40 cellular contexts compared by ENCODE assay signal in genomic region chr13:96935971-96936370, GRCh38. TPM values are rescaled to one million over a fixed set of nuclear protein-coding genes. Genes with fewer than 3 reads are reported as not detected.
"Had no signal": no experiment of that assay in that cellular context is flagged by ENCODE, and none has a peak within 500 bp of the region (broad histone marks: within the 10 kb centered on the region; RNA-seq: fewer than 3 reads in every experiment).

No MANE protein-coding gene starts in this region.

- DNase-seq: activated B cell treated with CpG ODN at 0.5 μM for 24 hours; activated CD4-positive, alpha-beta memory T cell treated with anti-CD3 and anti-CD28 coated beads for 36 hours; activated CD4-positive, alpha-beta T cell treated with anti-CD3 and anti-CD28 coated beads for 4 hours; activated CD4-positive, alpha-beta T cell treated with anti-CD3 and anti-CD28 coated beads, Interleukin-2, amount 10 ng/mL, durations not matched to agents 24 days and 14 days; activated CD4-positive, alpha-beta T cell treated with anti-CD3 and anti-CD28 coated beads, Interleukin-2, amount 50 U/mL, for 1 hour; activated CD4-positive, alpha-beta T cell treated with anti-CD3 and anti-CD28 coated beads, Interleukin-2, amount 50 U/mL, for 4 hours; activated CD4-positive, CD25-positive, alpha-beta regulatory T cell treated with anti-CD3 and anti-CD28 coated beads, Interleukin-2, amount 50 U/mL, for 72 hours; activated CD8-positive, alpha-beta memory T cell treated with anti-CD3 and anti-CD28 coated beads, Interleukin-2, amount 50 U/mL, for 4 hours; activated CD8-positive, alpha-beta T cell treated with anti-CD3 and anti-CD28 coated beads for 36 hours; activated effector memory CD4-positive, alpha-beta T cell treated with anti-CD3 and anti-CD28 coated beads, Interleukin-2, amount 50 U/mL, for 16 hours; activated gamma-delta T cell treated with Interleukin-2 at 50 U/mL for 16 hours; activated naive CD4-positive, alpha-beta T cell; activated naive CD4-positive, alpha-beta T cell treated with anti-CD3 and anti-CD28 coated beads for 36 hours; activated naive CD4-positive, alpha-beta T cell treated with anti-CD3 and anti-CD28 coated beads, Interleukin-2, amount 50 U/mL, for 16 hours; activated naive CD8-positive, alpha-beta T cell treated with anti-CD3 and anti-CD28 coated beads for 36 hours; activated T-cell treated with anti-CD3 and anti-CD28 coated beads for 4 hours; activated T-cell treated with anti-CD3 and anti-CD28 coated beads, Interleukin-2, amount 50 U/mL, for 1 hour; activated T-cell treated with anti-CD3 and anti-CD28 coated beads, Interleukin-2, amount 50 U/mL, for 4 hours; activated T-cell treated with anti-CD3 and anti-CD28 coated beads, Interleukin-2, amount 50 U/mL, for 72 hours; adrenal gland; amniotic stem cell; anterior cingulate cortex; caudate nucleus; cerebellar nuclear complex; T-helper 1 cell; T-helper 2 cell; T-helper 9 cell had no signal

- H3K9me3 ChIP-seq: adrenal gland, ascending aorta had no signal

- H3K36me3 Mint-ChIP-seq: activated CD4-positive, alpha-beta memory T cell treated with anti-CD3 and anti-CD28 coated beads for 36 hours; activated naive CD4-positive, alpha-beta T cell treated with anti-CD3 and anti-CD28 coated beads, Interleukin-2, amount 50 U/mL, for 72 hours; activated naive CD8-positive, alpha-beta T cell treated with anti-CD3 and anti-CD28 coated beads for 36 hours; brain had no signal

- H3K4me1 ChIP-seq: adrenal gland, ascending aorta had no signal

- H3K4me3 Mint-ChIP-seq: activated B cell treated with CpG ODN at 0.5 μM for 24 hours; activated CD4-positive, alpha-beta memory T cell treated with anti-CD3 and anti-CD28 coated beads for 36 hours; activated CD4-positive, alpha-beta T cell treated with anti-CD3 and anti-CD28 coated beads, Interleukin-2, amount 10 ng/mL, durations not matched to agents 24 days and 14 days; activated CD8-positive, alpha-beta T cell treated with anti-CD3 and anti-CD28 coated beads for 36 hours; activated naive CD4-positive, alpha-beta T cell treated with anti-CD3 and anti-CD28 coated beads for 36 hours; activated naive CD8-positive, alpha-beta T cell treated with anti-CD3 and anti-CD28 coated beads for 36 hours; activated T-cell treated with anti-CD3 and anti-CD28 coated beads, Interleukin-2, amount 50 U/mL, for 4 hours; activated T-cell treated with anti-CD3 and anti-CD28 coated beads, Interleukin-2, amount 50 U/mL, for 72 hours; activated T-helper 1 cell treated with anti-CD3 and anti-CD28 coated beads, Interleukin-12 subunit alpha, Interleukin-12 subunit beta, Interleukin-2, Interleukin-4 antibody, amounts not matched to agents 30 ng/mL and 10 ng/mL and 1 ng/mL, durations not matched to agents 14 hours and 24 hours and 36 hours; activated T-helper 17 cell treated with anti-CD3 and anti-CD28 coated beads, Interleukin-2, amount 50 U/mL, for 72 hours; brain; central memory CD8-positive, alpha-beta T cell; T-helper 1 cell treated with Interleukin-12 subunit alpha and Interleukin-12 subunit beta and Interleukin-4 antibody, amounts not matched to agents 30 μg/mL and 1 μg/mL, for 36 hours; T-helper 2 cell treated with Interferon-gamma antibody and Interleukin-4, amounts not matched to agents 5 μg/mL and 100 μg/mL, for 36 hours had no signal

- H3K4me1 Mint-ChIP-seq: activated B cell treated with CpG ODN at 0.5 μM for 24 hours; activated CD4-positive, alpha-beta T cell treated with anti-CD3 and anti-CD28 coated beads, Interleukin-2, amount 10 ng/mL, durations not matched to agents 24 days and 14 days; activated naive CD8-positive, alpha-beta T cell treated with anti-CD3 and anti-CD28 coated beads for 36 hours; activated T-helper 17 cell treated with anti-CD3 and anti-CD28 coated beads, Interleukin-2, amount 50 U/mL, for 72 hours; brain; central memory CD8-positive, alpha-beta T cell had no signal

- H3K27ac ChIP-seq: adrenal gland, ascending aorta, cardiac muscle cell, VCaP had no signal

- H3K9me3 Mint-ChIP-seq: activated B cell treated with CpG ODN at 0.5 μM for 24 hours; activated CD4-positive, alpha-beta memory T cell treated with anti-CD3 and anti-CD28 coated beads for 36 hours; activated CD4-positive, alpha-beta T cell treated with anti-CD3 and anti-CD28 coated beads, Interleukin-2, amount 10 ng/mL, durations not matched to agents 24 days and 14 days; activated CD8-positive, alpha-beta T cell treated with anti-CD3 and anti-CD28 coated beads for 36 hours; activated naive CD4-positive, alpha-beta T cell treated with anti-CD3 and anti-CD28 coated beads for 36 hours; activated naive CD4-positive, alpha-beta T cell treated with anti-CD3 and anti-CD28 coated beads, Interleukin-2, amount 50 U/mL, for 72 hours; activated naive CD8-positive, alpha-beta T cell treated with anti-CD3 and anti-CD28 coated beads for 36 hours; activated T-cell treated with anti-CD3 and anti-CD28 coated beads, Interleukin-2, amount 50 U/mL, for 4 hours; activated T-cell treated with anti-CD3 and anti-CD28 coated beads, Interleukin-2, amount 50 U/mL, for 72 hours; activated T-helper 1 cell treated with anti-CD3 and anti-CD28 coated beads, Interleukin-12 subunit alpha, Interleukin-12 subunit beta, Interleukin-2, Interleukin-4 antibody, amounts not matched to agents 30 ng/mL and 10 ng/mL and 1 ng/mL, durations not matched to agents 14 hours and 24 hours and 36 hours; activated T-helper 17 cell treated with anti-CD3 and anti-CD28 coated beads, Interleukin-2, amount 50 U/mL, for 72 hours; brain; central memory CD8-positive, alpha-beta T cell; T-helper 1 cell treated with Interleukin-12 subunit alpha and Interleukin-12 subunit beta and Interleukin-4 antibody, amounts not matched to agents 30 μg/mL and 1 μg/mL, for 36 hours; T-helper 2 cell treated with Interferon-gamma antibody and Interleukin-4, amounts not matched to agents 5 μg/mL and 100 μg/mL, for 36 hours had no signal

- H3K36me3 ChIP-seq: adrenal gland, ascending aorta, cardiac muscle cell had no signal

- H3K4me3 ChIP-seq: adrenal gland, ascending aorta, cardiac muscle cell had no signal

- H3K27me3 ChIP-seq: adrenal gland, ascending aorta, cardiac muscle cell had no signal

- H3K27ac Mint-ChIP-seq: activated B cell treated with CpG ODN at 0.5 μM for 24 hours; activated CD4-positive, alpha-beta memory T cell treated with anti-CD3 and anti-CD28 coated beads for 36 hours; activated CD4-positive, alpha-beta T cell treated with anti-CD3 and anti-CD28 coated beads, Interleukin-2, amount 10 ng/mL, durations not matched to agents 24 days and 14 days; activated CD8-positive, alpha-beta T cell treated with anti-CD3 and anti-CD28 coated beads for 36 hours; activated naive CD4-positive, alpha-beta T cell treated with anti-CD3 and anti-CD28 coated beads for 36 hours; activated naive CD4-positive, alpha-beta T cell treated with anti-CD3 and anti-CD28 coated beads, Interleukin-2, amount 50 U/mL, for 72 hours; activated naive CD8-positive, alpha-beta T cell treated with anti-CD3 and anti-CD28 coated beads for 36 hours; activated T-cell treated with anti-CD3 and anti-CD28 coated beads, Interleukin-2, amount 50 U/mL, for 72 hours; activated T-helper 1 cell treated with anti-CD3 and anti-CD28 coated beads, Interleukin-12 subunit alpha, Interleukin-12 subunit beta, Interleukin-2, Interleukin-4 antibody, amounts not matched to agents 30 ng/mL and 10 ng/mL and 1 ng/mL, durations not matched to agents 14 hours and 24 hours and 36 hours; activated T-helper 17 cell treated with anti-CD3 and anti-CD28 coated beads, Interleukin-2, amount 50 U/mL, for 72 hours; brain; T-helper 1 cell treated with Interleukin-12 subunit alpha and Interleukin-12 subunit beta and Interleukin-4 antibody, amounts not matched to agents 30 μg/mL and 1 μg/mL, for 36 hours; T-helper 2 cell treated with Interferon-gamma antibody and Interleukin-4, amounts not matched to agents 5 μg/mL and 100 μg/mL, for 36 hours had no signal

- H3K27me3 Mint-ChIP-seq: activated B cell treated with CpG ODN at 0.5 μM for 24 hours; activated CD4-positive, alpha-beta memory T cell treated with anti-CD3 and anti-CD28 coated beads for 36 hours; activated CD4-positive, alpha-beta T cell treated with anti-CD3 and anti-CD28 coated beads, Interleukin-2, amount 10 ng/mL, durations not matched to agents 24 days and 14 days; activated CD8-positive, alpha-beta T cell treated with anti-CD3 and anti-CD28 coated beads for 36 hours; activated naive CD8-positive, alpha-beta T cell treated with anti-CD3 and anti-CD28 coated beads for 36 hours; activated T-helper 17 cell treated with anti-CD3 and anti-CD28 coated beads, Interleukin-2, amount 50 U/mL, for 72 hours; central memory CD8-positive, alpha-beta T cell had no signal

- ATAC-seq: activated CD8-positive, alpha-beta T cell treated with anti-CD3 and anti-CD28 coated beads for 36 hours; activated naive CD4-positive, alpha-beta T cell treated with anti-CD3 and anti-CD28 coated beads, Interleukin-2, amount 50 U/mL, for 72 hours; activated T-cell treated with anti-CD3 and anti-CD28 coated beads, Interleukin-2, amount 50 U/mL, for 4 hours; activated T-cell treated with anti-CD3 and anti-CD28 coated beads, Interleukin-2, amount 50 U/mL, for 72 hours; activated T-helper 17 cell treated with anti-CD3 and anti-CD28 coated beads, Interleukin-2, amount 50 U/mL, for 72 hours had no signal

RNA-seq across cellular contexts. Expression of gene OXGR1, which starts 58.3 kb away (rescaled TPM):
- total RNA-seq: activated B cell treated with CpG ODN at 0.5 μM for 24 hours; activated CD4-positive, alpha-beta memory T cell treated with anti-CD3 and anti-CD28 coated beads for 36 hours; activated CD4-positive, alpha-beta T cell treated with anti-CD3 and anti-CD28 coated beads, Interleukin-2, amount 10 ng/mL, durations not matched to agents 24 days and 14 days; activated CD8-positive, alpha-beta memory T cell treated with anti-CD3 and anti-CD28 coated beads for 36 hours; activated CD8-positive, alpha-beta T cell treated with anti-CD3 and anti-CD28 coated beads for 36 hours; activated naive CD4-positive, alpha-beta T cell treated with anti-CD3 and anti-CD28 coated beads for 36 hours; activated naive CD4-positive, alpha-beta T cell treated with anti-CD3 and anti-CD28 coated beads, Interleukin-2, amount 50 U/mL, for 72 hours; activated naive CD8-positive, alpha-beta T cell treated with anti-CD3 and anti-CD28 coated beads for 36 hours; activated T-cell treated with anti-CD3 and anti-CD28 coated beads, Interleukin-2, amount 50 U/mL, for 4 hours; activated T-cell treated with anti-CD3 and anti-CD28 coated beads, Interleukin-2, amount 50 U/mL, for 72 hours; activated T-helper 1 cell treated with anti-CD3 and anti-CD28 coated beads, Interleukin-12 subunit alpha, Interleukin-12 subunit beta, Interleukin-2, Interleukin-4 antibody, amounts not matched to agents 30 ng/mL and 10 ng/mL and 1 ng/mL, durations not matched to agents 14 hours and 24 hours and 36 hours; activated T-helper 17 cell treated with anti-CD3 and anti-CD28 coated beads, Interleukin-2, amount 50 U/mL, for 72 hours; adrenal gland; ascending aorta; bronchial epithelial cell; cardiac muscle cell; chondrocyte had no signal
- polyA plus RNA-seq: cardiac muscle cell had no signal
